ENCODE assay signal across 33 cellular contexts in the genomic region with DNA sequence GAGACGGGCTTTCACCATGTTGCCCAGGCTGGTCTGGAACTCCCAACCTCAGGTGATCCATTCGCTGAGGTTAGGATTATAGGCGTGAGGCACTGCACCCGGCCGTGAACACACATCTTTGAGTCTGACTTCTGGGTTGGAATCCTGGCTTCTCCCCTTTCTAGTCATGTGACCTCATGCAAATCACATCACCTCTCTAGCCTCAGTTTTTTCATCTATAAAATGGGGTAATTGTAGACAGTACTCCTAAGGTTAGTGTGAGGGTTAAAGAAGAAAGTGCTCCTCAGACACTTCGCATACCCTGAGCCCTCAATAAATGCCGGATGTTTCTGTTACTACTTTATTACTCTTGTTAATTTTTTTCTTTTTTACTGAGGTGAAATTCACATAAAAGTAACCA. TPM values are rescaled to one million over a fixed set of nuclear protein-coding genes. Genes with fewer than 3 reads are reported as not detected.
"Had no signal": no experiment of that assay in that cellular context is flagged by ENCODE, and none has a peak within 500 bp of the region (broad histone marks: within the 10 kb centered on the region; RNA-seq: fewer than 3 reads in every experiment).

No MANE protein-coding gene starts in this region.

- H3K4me1 ChIP-seq: adrenal gland, ascending aorta, body of pancreas, breast epithelium had no signal

- FAIRE-seq: astrocyte, bronchial epithelial cell had no signal

- DNase-seq: activated effector memory CD4-positive, alpha-beta T cell treated with anti-CD3 and anti-CD28 coated beads, Interleukin-2, amount 50 U/mL, for 16 hours; activated effector memory CD4-positive, alpha-beta T cell treated with Interleukin-2 at 50 U/mL for 16 hours; activated gamma-delta T cell; activated gamma-delta T cell treated with Interleukin-2 at 50 U/mL for 16 hours; activated naive CD4-positive, alpha-beta T cell; activated naive CD4-positive, alpha-beta T cell treated with anti-CD3 and anti-CD28 coated beads for 36 hours; activated naive CD4-positive, alpha-beta T cell treated with anti-CD3 and anti-CD28 coated beads, Interleukin-2, amount 10 ng/mL, durations not matched to agents 7 days and 5 days; activated naive CD4-positive, alpha-beta T cell treated with anti-CD3 and anti-CD28 coated beads, Interleukin-2, amount 50 U/mL, for 16 hours; activated naive CD4-positive, alpha-beta T cell treated with Interleukin-2 at 50 U/mL for 16 hours; activated naive CD8-positive, alpha-beta T cell treated with anti-CD3 and anti-CD28 coated beads for 36 hours; activated naive CD8-positive, alpha-beta T cell treated with anti-CD3 and anti-CD28 coated beads, Interleukin-2, amount 10 ng/mL, durations not matched to agents 7 days and 5 days; activated naive CD8-positive, alpha-beta T cell treated with anti-CD3 and anti-CD28 coated beads, Interleukin-2, amount 50 U/mL, for 24 hours; activated T-cell treated with anti-CD3 and anti-CD28 coated beads, Interleukin-2, amount 50 U/mL, for 24 hours; activated T-cell treated with anti-CD3 and anti-CD28 coated beads, Interleukin-2, amount 50 U/mL, for 4 hours; activated T-cell treated with anti-CD3 and anti-CD28 coated beads, Interleukin-2, amount 50 U/mL, for 48 hours; activated T-cell treated with anti-CD3 and anti-CD28 coated beads, Interleukin-2, amount 50 U/mL, for 72 hours; adrenal gland; amniotic stem cell; amygdala; anterior cingulate cortex; aorta; body of pancreas; brain microvascular endothelial cell; caudate nucleus; central memory CD4-positive, alpha-beta T cell; cerebellar nuclear complex had no signal

- H3K27ac ChIP-seq: adrenal gland, ascending aorta, body of pancreas, brain microvascular endothelial cell, breast epithelium, cardiac muscle cell had no signal

- H3K9me3 ChIP-seq: adrenal gland, ascending aorta, body of pancreas, breast epithelium had no signal

- H3K4me3 ChIP-seq: adrenal gland, ascending aorta, body of pancreas, breast epithelium, cardiac muscle cell had no signal

- H3K36me3 ChIP-seq: adrenal gland, brain microvascular endothelial cell, breast epithelium, cardiac muscle cell had no signal

- H3K27me3 ChIP-seq: adrenal gland, ascending aorta, body of pancreas, brain microvascular endothelial cell, breast epithelium, cardiac muscle cell had no signal

- ATAC-seq: activated naive CD4-positive, alpha-beta T cell treated with anti-CD3 and anti-CD28 coated beads, Interleukin-2, amount 50 U/mL, for 72 hours; activated naive CD8-positive, alpha-beta T cell treated with anti-CD3 and anti-CD28 coated beads, Interleukin-2, amount 50 U/mL, for 24 hours; activated T-cell treated with anti-CD3 and anti-CD28 coated beads, Interleukin-2, amount 50 U/mL, for 4 hours; activated T-cell treated with anti-CD3 and anti-CD28 coated beads, Interleukin-2, amount 50 U/mL, for 72 hours; activated T-helper 17 cell treated with anti-CD3 and anti-CD28 coated beads, Interleukin-2, amount 50 U/mL, for 72 hours; body of pancreas had no signal

RNA-seq across cellular contexts. Expression of gene KCNC3, which starts 55.4 kb away (rescaled TPM):
- total RNA-seq: astrocyte, bronchial epithelial cell had no signal
